Comparison of ENCODE assay signal across 8 cellular contexts in genomic region chr22:21000987-21001600, GRCh38. TPM values are rescaled to one million over a fixed set of nuclear protein-coding genes. Genes with fewer than 3 reads are reported as not detected.
DNase-seq lines count a peak whose midpoint lies in the region; ATAC-seq and TF ChIP-seq lines count a peak whose summit lies in the region.

No MANE protein-coding gene starts in this region.

- H3K4me1 ChIP-seq in heart right ventricle: peaks cover 15 to 39% (median 33%) of the 10 kb centered on the region in 9 donors

- no peaks in the 10 kb centered on the region for H3K27me3 ChIP-seq in heart right ventricle

- peak overlapping the region; percentile 92 to 99 (median 98) for H3K27ac ChIP-seq in heart right ventricle
- H3K27ac ChIP-seq in skin epidermis: peak overlapping the region; percentile 93 to 100 (median 99)

- H3K36me3 Mint-ChIP-seq in WTC11: no peaks in the 10 kb centered on the region

- WGBS in heart right ventricle, 2 donors: 2% methylated on average over 26 of the region's 26 CpGs

- peaks cover 18% of the 10 kb centered on the region for H3K4me1 Mint-ChIP-seq in WTC11

- peaks cover 0 to 44% (median 26%) of the 10 kb centered on the region in 9 donors for H3K36me3 ChIP-seq in heart right ventricle

- peak overlapping the region; percentile 87 for H3K4me3 Mint-ChIP-seq in WTC11

- no peaks in the 10 kb centered on the region for H3K9me3 Mint-ChIP-seq in WTC11

- DNase-seq in AG08396 (ENCODE audit: low spot score): peak; percentile 34
- no peak for DNase-seq in WTC11 (ENCODE audit: low spot score)
- DNase-seq in heart right ventricle: no peak
- DNase-seq in cerebellar nuclear complex (lab: John Stamatoyannopoulos, UW): no peak
- no peak for DNase-seq in activated CD4-positive, CD25-positive, alpha-beta regulatory T cell (lab: John Stamatoyannopoulos, UW)
- DNase-seq in A172 (ENCODE audit: low spot score): no peak

- CTCF ChIA-PET in WTC11 (lab: Charles Lee): interaction anchor here (0.8 to 1.2 kb wide), 3 partner anchors 19 to 84 kb away, joined by 3 read pairs; partner anchors contain the start of genes CRKL and LZTR1

- intact Hi-C loops in heart right ventricle (cut with DNase I): loop anchor here in 4 of 10 donors (2.0 to 10.0 kb wide), 4 partner anchors 18 to 116 kb away; partner anchors contain the start of genes LZTR1 (in 2 of the 4), CRKL (in 1 of the 4) and LRRC74B (in 1 of the 4)

- H3K9me3 ChIP-seq in heart right ventricle: no peaks in the 10 kb centered on the region

- H3K4me3 ChIP-seq in heart right ventricle (peak overlapping the region; percentile 54 to 82 (median 73)), skin epidermis (peak overlapping the region; percentile 52 to 82 (median 67))

- H3K27me3 Mint-ChIP-seq in WTC11 (ENCODE audit: low read depth): no peaks in the 10 kb centered on the region

- H3K27ac Mint-ChIP-seq in WTC11: peak overlapping the region; percentile 97

- POLR2A ChIA-PET in WTC11 (lab: Charles Lee): interaction anchor here (0.6 to 1.4 kb wide), 2 partner anchors 19 to 167 kb away, joined by 3 to 10 read pairs; partner anchors contain the start of gene LZTR1

- TF ChIP-seq CTCF in WTC11 (IDR thresholded peaks at IDR 0.05) (no peak), heart right ventricle (IDR thresholded peaks at IDR 0.05) (no peak)

- ATAC-seq in GM21786 (IDR thresholded peaks at IDR 0.05; ENCODE audit: unreplicated experiment) (peak; percentile 4), WTC11 (no peak), heart right ventricle (peak in 5 of 8 donors; percentile 0 to 27 (median 7))

TF ChIP-seq in WTC11, 78 proteins besides CTCF, POLR2A, EP300 and RAD21:
- TF ChIP-seq NFYB (CRISPR knock-in tag; conservative IDR thresholded peaks at IDR 0.05; ENCODE audit: low read depth) (no peak), ZNF425 (CRISPR knock-in tag; conservative IDR thresholded peaks at IDR 0.05) (no peak), ATF6 (CRISPR knock-in tag; IDR thresholded peaks at IDR 0.05) (no peak), NR3C1 (CRISPR knock-in tag; conservative IDR thresholded peaks at IDR 0.05; ENCODE audit: low read depth) (no peak), CDX4 (CRISPR knock-in tag; IDR thresholded peaks at IDR 0.05; ENCODE audit: borderline replicate concordance) (no peak), MYBL2 (CRISPR knock-in tag; IDR thresholded peaks at IDR 0.05) (no peak), FOXK1 (CRISPR knock-in tag; IDR thresholded peaks at IDR 0.05) (no peak), JAZF1 (CRISPR knock-in tag; IDR thresholded peaks at IDR 0.05) (no peak), PRDM15 (CRISPR knock-in tag; IDR thresholded peaks at IDR 0.05) (no peak)
- TF ChIP-seq, protein P1, sequence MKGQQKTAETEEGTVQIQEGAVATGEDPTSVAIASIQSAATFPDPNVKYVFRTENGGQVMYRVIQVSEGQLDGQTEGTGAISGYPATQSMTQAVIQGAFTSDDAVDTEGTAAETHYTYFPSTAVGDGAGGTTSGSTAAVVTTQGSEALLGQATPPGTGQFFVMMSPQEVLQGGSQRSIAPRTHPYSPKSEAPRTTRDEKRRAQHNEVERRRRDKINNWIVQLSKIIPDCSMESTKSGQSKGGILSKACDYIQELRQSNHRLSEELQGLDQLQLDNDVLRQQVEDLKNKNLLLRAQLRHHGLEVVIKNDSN (CRISPR knock-in tag; IDR thresholded peaks at IDR 0.05): no peak

RNA-seq across cellular contexts. Expression of gene THAP7, which starts 0.8 kb away (rescaled TPM):
- 18.7 to 23.9 TPM (median 19.3 TPM) in 3 replicates for total RNA-seq in WTC11 (2021)
- 10 to 100 TPM; 15.5 to 26.3 (median 17.5) TPM for total RNA-seq in heart right ventricle
- 10 to 100 TPM; 29.3 to 54.9 TPM for polyA plus RNA-seq in heart right ventricle
- 46.9 and 49.0 TPM in 2 replicates for total RNA-seq in A172 (2014; rRNA removed; shearing (Covaris generic))

RNA-seq across cellular contexts. Expression of gene P2RX6, which starts 13.9 kb away (rescaled TPM):
- total RNA-seq in WTC11 (2021) (0.13 to 0.69 TPM (median 0.30 TPM) in 3 replicates), heart right ventricle (1 to 10 TPM in 9 of 10 donors, under 1 TPM in 1; 0.81 to 7.7 (median 3.9) TPM)
- polyA plus RNA-seq in heart right ventricle: under 1 TPM; 0.07 to 0.80 TPM
- 2.8 and 3.5 TPM in 2 replicates for total RNA-seq in A172 (2014; rRNA removed; shearing (Covaris generic))

RNA-seq across cellular contexts. Expression of gene LZTR1, which starts 19.0 kb away (rescaled TPM):
- 38.3 to 44.5 TPM (median 40.1 TPM) in 3 replicates for total RNA-seq in WTC11 (2021)
- total RNA-seq in heart right ventricle: 10 to 100 TPM; 14.7 to 32.5 (median 23.7) TPM
- 10 to 100 TPM; 25.0 to 36.5 TPM for polyA plus RNA-seq in heart right ventricle
- 18.9 and 21.9 TPM in 2 replicates for total RNA-seq in A172 (2014; rRNA removed; shearing (Covaris generic))

RNA-seq across cellular contexts. Expression of gene SLC7A4, which starts 31.3 kb away (rescaled TPM):
- total RNA-seq in WTC11 (2021) (0.21 to 0.50 TPM (median 0.37 TPM) in 3 replicates), heart right ventricle (under 1 TPM in 4 of 10 donors, not detected in 6; 0.14 to 0.78 (median 0.20) TPM)
- under 1 TPM in 1 of 2 donors, not detected in 1; 0.07 TPM for polyA plus RNA-seq in heart right ventricle
- not detected in 2 replicates for total RNA-seq in A172 (2014; rRNA removed; shearing (Covaris generic))

RNA-seq across cellular contexts. Expression of gene AIFM3, which starts 34.0 kb away (rescaled TPM):
- total RNA-seq in WTC11 (2021): 2.6 to 3.4 TPM (median 2.8 TPM) in 3 replicates
- 1 to 10 TPM in 3 of 10 donors, under 1 TPM in 6, not detected in 1; 0.24 to 1.5 (median 0.50) TPM for total RNA-seq in heart right ventricle
- polyA plus RNA-seq in heart right ventricle: 1 to 10 TPM in 1 of 2 donors, under 1 TPM in 1; 0.29 to 1.5 TPM
- total RNA-seq in A172 (2014; rRNA removed; shearing (Covaris generic)): 1.4 TPM in 1 of 2 replicates, not detected in the other
